In the genomic region with DNA sequence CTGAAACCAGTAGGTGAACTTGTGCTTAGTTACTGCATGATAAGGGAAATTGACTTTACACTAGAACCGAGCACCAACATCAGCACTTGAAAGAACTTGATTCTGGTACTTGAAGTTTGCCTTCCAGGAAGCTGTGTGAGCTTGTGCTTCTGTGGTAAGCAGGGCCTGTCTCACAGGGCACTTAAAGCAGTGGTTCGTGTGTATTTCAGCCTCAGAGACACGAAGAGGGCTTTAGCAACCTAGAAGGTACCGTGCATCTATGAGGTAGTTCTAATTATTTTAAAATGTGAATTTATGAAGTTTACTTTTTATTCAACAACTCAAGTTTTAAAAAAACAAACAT, we compare ENCODE assay signal across 5 cellular contexts. TPM values are rescaled to one million over a fixed set of nuclear protein-coding genes. Genes with fewer than 3 reads are reported as not detected.
"Had no signal": no experiment of that assay in that cellular context is flagged by ENCODE, and none has a peak within 500 bp of the region (broad histone marks: within the 10 kb centered on the region; RNA-seq: fewer than 3 reads in every experiment).

No MANE protein-coding gene starts in this region.

RNA-seq across cellular contexts. Expression of a gene that starts 56.2 kb away (rescaled TPM):
- total RNA-seq: GM23248, GM23338, H1, H7, H9 had no signal
- polyA plus RNA-seq: GM23338, H1 had no signal
